8 cellular contexts compared by ENCODE assay signal in the genomic region with DNA sequence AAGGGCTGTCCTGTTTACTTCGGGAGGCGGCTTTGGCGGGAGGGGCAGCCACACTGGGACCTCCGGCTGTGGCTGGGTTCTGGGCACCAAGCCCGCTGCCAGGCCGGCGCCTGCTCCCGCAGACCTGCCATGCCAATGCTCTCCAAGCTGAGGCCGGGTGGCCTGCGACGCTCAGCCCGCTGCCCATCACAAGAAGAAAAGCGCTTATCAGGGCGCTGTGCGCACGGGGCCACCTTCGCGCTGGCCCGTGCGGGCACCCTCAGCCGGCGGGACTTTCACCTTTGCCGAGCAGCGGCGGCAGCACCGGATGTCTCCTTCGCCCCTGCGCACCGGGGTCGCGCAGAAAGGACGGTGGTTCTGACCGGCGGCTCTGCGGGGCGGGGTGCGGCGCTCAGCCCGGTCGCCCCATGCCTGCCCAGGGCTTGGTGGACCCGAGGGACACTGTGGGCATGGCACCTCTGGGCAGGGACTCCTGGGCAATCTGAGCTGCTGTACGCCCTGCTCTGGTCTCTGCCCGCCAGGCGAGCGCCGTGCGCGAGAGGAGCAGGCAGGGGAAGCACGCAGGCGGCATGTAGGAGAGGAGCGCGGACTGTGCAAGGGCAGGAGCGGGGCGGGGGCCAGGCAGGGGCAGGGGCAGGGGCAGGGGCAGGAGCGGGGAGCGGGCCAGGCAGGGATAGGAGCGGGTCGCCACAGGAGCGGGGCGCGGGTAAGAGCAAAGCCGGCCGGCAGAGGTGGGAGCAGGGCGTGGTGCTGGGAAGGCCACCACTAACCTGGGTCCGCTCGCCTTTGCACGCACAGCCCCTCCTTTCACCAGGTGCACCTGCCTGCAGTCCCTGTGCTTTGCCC. TPM values are rescaled to one million over a fixed set of nuclear protein-coding genes. Genes with fewer than 3 reads are reported as not detected.
DNase-seq lines count a peak whose midpoint lies in the region; ATAC-seq, FAIRE-seq and TF ChIP-seq lines count a peak whose summit lies in the region.
"Not testable (repeated sequence)": the region's sequence is repeated elsewhere in the genome, so short reads cannot be mapped to it uniquely, and the experiment has no call there.

No MANE protein-coding gene starts in this region.

- not testable (repeated sequence) for H3K18ac ChIP-seq in trophoblast cell (ENCODE audit: low read length)

- not testable (repeated sequence) for H4K12ac ChIP-seq in trophoblast cell (ENCODE audit: low read depth, low read length)

- not testable (repeated sequence) for H2AK5ac ChIP-seq in trophoblast cell (ENCODE audit: low read length)

- H3K27ac ChIP-seq in breast epithelium; HepG2 (ENCODE audit: extremely low read length, insufficient read depth, low read length); trophoblast cell (ENCODE audit: low read depth, low read length); urinary bladder (ENCODE audit: low read depth): not testable (repeated sequence)

- H3K36me3 Mint-ChIP-seq in activated CD8-positive, alpha-beta T cell treated with anti-CD3 and anti-CD28 coated beads for 36 hours (ENCODE audit: low read depth), result not testable (repeated sequence)

- not testable (repeated sequence) for H3K9ac ChIP-seq in HepG2 (ENCODE audit: insufficient read depth, low read depth, low read length); trophoblast cell (ENCODE audit: low read length)

- intact Hi-C loops in activated CD8-positive, alpha-beta T cell treated with anti-CD3 and anti-CD28 coated beads for 36 hours (cut with micrococcal nuclease); breast epithelium (cut with DNase I; ENCODE audit: low total_unique reads); HepG2 (cut with micrococcal nuclease; ENCODE audit: unreplicated experiment): not testable (repeated sequence)

- H3K27me3 ChIP-seq in breast epithelium, result peaks cover 0 to 13% of the 10 kb centered on the region in 2 donors
- H3K27me3 ChIP-seq in HepG2 (ENCODE audit: control insufficient read depth in 1 of 2, insufficient read depth in 2 of 2, low read length in 2 of 2), result not testable (repeated sequence)
- peaks cover 15% of the 10 kb centered on the region for H3K27me3 ChIP-seq in trophoblast cell (ENCODE audit: insufficient read depth, low read length)

- BruUV-seq in HepG2 (replicated peaks; lab: Mats Ljungman, UMichigan), result not testable (repeated sequence)

- H3K27me3 Mint-ChIP-seq in activated CD8-positive, alpha-beta T cell treated with anti-CD3 and anti-CD28 coated beads for 36 hours, result not testable (repeated sequence)

- H2BK12ac ChIP-seq in trophoblast cell (ENCODE audit: low read length), result not testable (repeated sequence)

- H3K4me1 ChIP-seq in breast epithelium; HepG2 (ENCODE audit: insufficient read depth, low read length); trophoblast cell (ENCODE audit: control insufficient read depth in 1 of 2, insufficient read depth in 2 of 2, low read length in 2 of 2); urinary bladder (ENCODE audit: insufficient read depth): not testable (repeated sequence)

- H3K4me2 ChIP-seq in HepG2 (ENCODE audit: low read depth, low read length) (peak overlapping the region; percentile 12; the same call in 1 of the 2 replicates), trophoblast cell (ENCODE audit: low read length) (peak overlapping the region; percentile 47)

- not testable (repeated sequence) for H3K27ac Mint-ChIP-seq in activated CD8-positive, alpha-beta T cell treated with anti-CD3 and anti-CD28 coated beads for 36 hours

- H4K91ac ChIP-seq in trophoblast cell (ENCODE audit: low read depth, low read length), result not testable (repeated sequence)

- ATAC-seq in activated CD8-positive, alpha-beta T cell treated with anti-CD3 and anti-CD28 coated beads for 36 hours, result peak; percentile 47
- peak; percentile 29 for ATAC-seq in HepG2

- in situ Hi-C loops in HepG2 (cut with HindIII; ENCODE audit: extremely low pct_ligation_motif_present, low pct_unique_long_range_greater_than_20kb), result not testable (repeated sequence)

- H3K23ac ChIP-seq in trophoblast cell (ENCODE audit: low read length), result not testable (repeated sequence)

- H3K4me1 Mint-ChIP-seq in activated CD8-positive, alpha-beta T cell treated with anti-CD3 and anti-CD28 coated beads for 36 hours (ENCODE audit: low read depth), result not testable (repeated sequence)

- H3K9me3 ChIP-seq in breast epithelium; HepG2 (ENCODE audit: low read length); trophoblast cell (ENCODE audit: insufficient read depth, low read depth, low read length): not testable (repeated sequence)

- H3K36me3 ChIP-seq in breast epithelium; HepG2 (replicated peaks in 1 of 2; ENCODE audit: control insufficient read depth in 1 of 2, insufficient read depth in 2 of 2, low read length in 2 of 2); trophoblast cell (ENCODE audit: control insufficient read depth in 1 of 2, insufficient read depth in 2 of 2, low read length in 2 of 2); urinary bladder (ENCODE audit: insufficient read depth): not testable (repeated sequence)

- not testable (repeated sequence) for H3K79me2 ChIP-seq in HepG2 (ENCODE audit: insufficient read depth, low read length); trophoblast cell (ENCODE audit: control insufficient read depth, insufficient read depth, low read length, poor library complexity)

- not testable (repeated sequence) for H3K4ac ChIP-seq in trophoblast cell (ENCODE audit: low read depth, low read length)

- not testable (repeated sequence) for FAIRE-seq in HepG2 (lab: Jason Lieb, UNC)

- no CpG with 5 or more reads among the region's 67 CpGs for WGBS in HepG2 (ENCODE audit: low lambda C conversion rate)
- WGBS in trophoblast cell (ENCODE audit: extremely low coverage, insufficient coverage, insufficient read length), result no CpG with 5 or more reads among the region's 67 CpGs
- WGBS in urinary bladder, result 7% methylated on average over 49 of the region's 67 CpGs

- H4K20me1 ChIP-seq in HepG2 (ENCODE audit: insufficient read depth, low read length), result not testable (repeated sequence)

- H3K4me3 ChIP-seq in breast epithelium, result peak overlapping the region in 2 of 3 donors; percentile 22 to 27
- H3K4me3 ChIP-seq in fibroblast of villous mesenchyme (ENCODE audit: low read depth, low read length), result peak overlapping the region; percentile 34
- H3K4me3 ChIP-seq in HepG2 (replicated peaks in 1 of 3; ENCODE audit: insufficient read depth in 1 of 3, low read depth in 2 of 3, low read length in 3 of 3); trophoblast cell (ENCODE audit: low read depth, low read length): not testable (repeated sequence)
- peak overlapping the region; percentile 26 for H3K4me3 ChIP-seq in urinary bladder (ENCODE audit: low read depth, low read length)

- TF ChIP-seq POLR2A in breast epithelium (IDR thresholded peaks at IDR 0.05); HepG2 (IDR thresholded peaks at IDR 0.05; ENCODE audit: insufficient read depth in 1 of 2, low read depth in 2 of 2, low read length in 2 of 2): not testable (repeated sequence)

- not testable (repeated sequence) for TF ChIP-seq RAD21 in HepG2 (CRISPR knock-in tag; IDR thresholded peaks at IDR 0.05)

- H2BK120ac ChIP-seq in trophoblast cell (ENCODE audit: insufficient read depth, low read length, poor library complexity), result not testable (repeated sequence)

- H4K8ac ChIP-seq in trophoblast cell (ENCODE audit: low read depth, low read length), result not testable (repeated sequence)

- not testable (repeated sequence) for TF ChIP-seq CTCF in activated CD8-positive, alpha-beta T cell treated with anti-CD3 and anti-CD28 coated beads for 36 hours (IDR thresholded peaks at IDR 0.05); breast epithelium (IDR thresholded peaks at IDR 0.05); fibroblast of villous mesenchyme (IDR thresholded peaks at IDR 0.05; ENCODE audit: insufficient read depth, low read depth, low read length); HepG2 (CRISPR knock-in tag; IDR thresholded peaks at IDR 0.05)

- not testable (repeated sequence) for H2AFZ ChIP-seq in HepG2 (ENCODE audit: low read length); trophoblast cell (ENCODE audit: insufficient read depth, low read length, poor library complexity)

- CTCF ChIA-PET in activated CD8-positive, alpha-beta T cell treated with anti-CD3 and anti-CD28 coated beads for 36 hours (lab: Charles Lee); HepG2 (lab: Yijun Ruan, JAX; ENCODE audit: low intra/inter-chr PET ratio, low total read pairs): not testable (repeated sequence)

- not testable (repeated sequence) for H3K79me1 ChIP-seq in trophoblast cell (ENCODE audit: low read length)

- DNase-seq in DMS53 (lab: John Stamatoyannopoulos, UW), result peak; percentile 78
- DNase-seq in NCI-H69 (lab: John Stamatoyannopoulos, UW), result peak; percentile 51
- peak; percentile 12 for DNase-seq in activated CD8-positive, alpha-beta T cell treated with anti-CD3 and anti-CD28 coated beads for 36 hours
- DNase-seq in breast epithelium (ENCODE audit: low spot score in 2 of 2); fibroblast of villous mesenchyme (ENCODE audit: low read depth); HepG2 (ENCODE audit: low spot score): not testable (repeated sequence)
- DNase-seq in trophoblast cell, result peak in 1 of 2 donors; percentile 13

- not testable (repeated sequence) for TF ChIP-seq EP300 in HepG2 (IDR thresholded peaks at IDR 0.05; ENCODE audit: low read depth in 2 of 2, low read length in 2 of 2); HepG2 (CRISPR knock-in tag; IDR thresholded peaks at IDR 0.05; ENCODE audit: borderline replicate concordance)

- H2BK5ac ChIP-seq in trophoblast cell (ENCODE audit: low read depth, low read length, poor library complexity), result not testable (repeated sequence)

- POLR2A ChIA-PET in activated CD8-positive, alpha-beta T cell treated with anti-CD3 and anti-CD28 coated beads for 36 hours (lab: Charles Lee); HepG2 (lab: Yijun Ruan, JAX): not testable (repeated sequence)

- H3K4me3 Mint-ChIP-seq in activated CD8-positive, alpha-beta T cell treated with anti-CD3 and anti-CD28 coated beads for 36 hours, result peak overlapping the region; percentile 17

- H3K9me3 Mint-ChIP-seq in activated CD8-positive, alpha-beta T cell treated with anti-CD3 and anti-CD28 coated beads for 36 hours, result not testable (repeated sequence)

- H3K14ac ChIP-seq in trophoblast cell (ENCODE audit: low read length), result not testable (repeated sequence)

RNA-seq across cellular contexts. Expression of gene SIMC1, which starts 43.8 kb away (rescaled TPM):
- 10 to 100 TPM; 21.5 to 21.9 TPM for total RNA-seq in activated CD8-positive, alpha-beta T cell treated with anti-CD3 and anti-CD28 coated beads for 36 hours
- 10 to 100 TPM in 2 of 3 donors, 1 to 10 TPM in 1; 7.7 to 13.4 (median 12.7) TPM for total RNA-seq in breast epithelium
- 5.2 and 6.8 TPM in 2 replicates for total RNA-seq in fibroblast of villous mesenchyme
- total RNA-seq in HepG2 (2016; rRNA removed; fragmentation: Illumina TruSeq; extraction: Trizol), result 6.8 and 7.7 TPM in 2 replicates
- 4.6 and 5.9 TPM in 2 replicates for total RNA-seq in HepG2 (2016; cell fraction: cytosol; rRNA removed; fragmentation: Illumina TruSeq; extraction: Trizol; ENCODE audit: low read depth)
- 6.7 and 7.6 TPM in 2 replicates for total RNA-seq in HepG2 (2016; cell fraction: insoluble cytoplasmic fraction; rRNA removed; fragmentation: Illumina TruSeq; extraction: Trizol)
- total RNA-seq in HepG2 (2016; cell fraction: membrane; rRNA removed; fragmentation: Illumina TruSeq; extraction: Trizol), result 9.4 and 10.6 TPM in 2 replicates
- 7.5 and 9.0 TPM in 2 replicates for total RNA-seq in HepG2 (2016; cell fraction: nucleus; rRNA removed; fragmentation: Illumina TruSeq; extraction: Trizol)
- polyA plus RNA-seq in HepG2 (2011; rRNA removed), result 5.3 and 5.4 TPM in 2 replicates
- polyA plus RNA-seq in HepG2 (2011; cell fraction: cytosol; rRNA removed), result 3.8 and 5.1 TPM in 2 replicates
- 9.7 and 10.1 TPM in 2 replicates for polyA plus RNA-seq in HepG2 (2011; cell fraction: nucleus; rRNA removed)
- 9.2 and 9.7 TPM in 2 replicates for polyA plus RNA-seq in HepG2 (2012)
- 3.7 and 3.8 TPM in 2 replicates for polyA plus RNA-seq in HepG2 (2016; cell fraction: cytosol; fragmentation: Illumina TruSeq; extraction: Trizol; ENCODE audit: low read depth)
- polyA plus RNA-seq in HepG2 (2016; cell fraction: insoluble cytoplasmic fraction; fragmentation: Illumina TruSeq; extraction: Trizol; ENCODE audit: low read depth), result 12.1 and 14.7 TPM in 2 replicates
- polyA plus RNA-seq in HepG2 (2016; cell fraction: membrane; fragmentation: Illumina TruSeq; extraction: Trizol; ENCODE audit: low read depth), result 8.2 and 10.3 TPM in 2 replicates
- 12.7 and 15.4 TPM in 2 replicates for polyA plus RNA-seq in HepG2 (2016; cell fraction: nucleus; fragmentation: Illumina TruSeq; extraction: Trizol; ENCODE audit: insufficient read depth, low read depth)
- 6.7 and 8.7 TPM in 2 replicates for polyA minus RNA-seq in HepG2 (2011; rRNA and poly(A)+ RNA removed; ENCODE audit: low replicate concordance)
- polyA minus RNA-seq in HepG2 (2011; cell fraction: cytosol; rRNA and poly(A)+ RNA removed), result 5.5 and 7.4 TPM in 2 replicates
- polyA minus RNA-seq in HepG2 (2011; cell fraction: nucleus; rRNA and poly(A)+ RNA removed), result 12.1 and 14.9 TPM in 2 replicates
- 3.5 and 4.4 TPM in 2 replicates for polyA plus RNA-seq in trophoblast cell (2013)
- 13.5 TPM for total RNA-seq in urinary bladder
- 11.7 TPM for polyA plus RNA-seq in urinary bladder
